Comparison of ENCODE assay signal across 1 cellular context in the genomic region with DNA sequence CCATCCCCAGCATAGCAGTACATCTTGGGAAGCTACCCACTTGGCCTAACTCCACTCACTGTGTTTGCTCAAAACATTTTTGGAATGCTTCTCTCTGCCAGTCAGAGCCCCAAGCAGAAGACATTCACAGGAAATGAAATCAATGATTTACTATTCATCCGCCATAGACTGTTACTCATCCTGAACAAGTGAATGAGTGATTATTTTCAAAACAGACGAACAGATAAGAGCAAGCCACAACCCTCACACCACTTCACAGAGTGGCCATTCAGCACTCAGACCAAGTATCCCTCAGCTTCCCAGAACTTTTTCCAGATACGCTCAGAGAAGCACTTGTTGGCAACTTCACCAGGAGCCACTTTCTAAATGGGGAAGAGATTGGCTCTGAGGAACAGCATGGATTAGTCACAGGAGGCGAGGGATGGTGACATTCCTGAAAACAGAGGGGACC.
TF ChIP-seq lines count a peak whose summit lies in the region.

No MANE protein-coding gene starts in this region.

TF ChIP-seq in HepG2, 621 proteins besides CTCF, POLR2A, EP300 and RAD21 (continued from another document):
- TF ChIP-seq, protein P1, sequence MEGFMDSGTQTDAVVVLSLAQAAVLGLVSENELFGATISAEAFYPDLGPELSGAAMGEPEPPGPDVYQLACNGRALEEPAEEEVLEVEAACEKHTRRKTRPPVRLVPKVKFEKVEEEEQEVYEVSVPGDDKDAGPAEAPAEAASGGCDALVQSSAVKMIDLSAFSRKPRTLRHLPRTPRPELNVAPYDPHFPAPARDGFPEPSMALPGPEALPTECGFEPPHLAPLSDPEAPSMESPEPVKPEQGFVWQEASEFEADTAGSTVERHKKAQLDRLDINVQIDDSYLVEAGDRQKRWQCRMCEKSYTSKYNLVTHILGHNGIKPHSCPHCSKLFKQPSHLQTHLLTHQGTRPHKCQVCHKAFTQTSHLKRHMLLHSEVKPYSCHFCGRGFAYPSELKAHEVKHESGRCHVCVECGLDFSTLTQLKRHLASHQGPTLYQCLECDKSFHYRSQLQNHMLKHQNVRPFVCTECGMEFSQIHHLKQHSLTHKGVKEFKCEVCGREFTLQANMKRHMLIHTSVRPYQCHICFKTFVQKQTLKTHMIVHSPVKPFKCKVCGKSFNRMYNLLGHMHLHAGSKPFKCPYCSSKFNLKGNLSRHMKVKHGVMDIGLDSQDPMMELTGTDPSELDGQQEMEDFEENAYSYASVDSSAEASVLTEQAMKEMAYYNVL (CRISPR knock-in tag; IDR thresholded peaks at IDR 0.05; ENCODE audit: borderline replicate concordance), result peak; percentile 91; the same call in 1 of the 2 replicates
- peak; percentile 93 for TF ChIP-seq FOSL2 (CRISPR knock-in tag; IDR thresholded peaks at IDR 0.05)
- TF ChIP-seq RARA (CRISPR knock-in tag; IDR thresholded peaks at IDR 0.05), result 0 out of 2 replicates have a peak, but pooled peaks have one; percentile 12
- no peak for TF ChIP-seq SP4 (CRISPR knock-in tag; IDR thresholded peaks at IDR 0.05)
- TF ChIP-seq, protein P2, sequence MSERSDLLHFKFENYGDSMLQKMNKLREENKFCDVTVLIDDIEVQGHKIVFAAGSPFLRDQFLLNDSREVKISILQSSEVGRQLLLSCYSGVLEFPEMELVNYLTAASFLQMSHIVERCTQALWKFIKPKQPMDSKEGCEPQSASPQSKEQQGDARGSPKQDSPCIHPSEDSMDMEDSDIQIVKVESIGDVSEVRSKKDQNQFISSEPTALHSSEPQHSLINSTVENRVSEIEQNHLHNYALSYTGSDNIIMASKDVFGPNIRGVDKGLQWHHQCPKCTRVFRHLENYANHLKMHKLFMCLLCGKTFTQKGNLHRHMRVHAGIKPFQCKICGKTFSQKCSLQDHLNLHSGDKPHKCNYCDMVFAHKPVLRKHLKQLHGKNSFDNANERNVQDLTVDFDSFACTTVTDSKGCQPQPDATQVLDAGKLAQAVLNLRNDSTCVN (CRISPR knock-in tag; IDR thresholded peaks at IDR 0.05; ENCODE audit: borderline replicate concordance), result no peak
- no peak for TF ChIP-seq NAIF1 (CRISPR knock-in tag; IDR thresholded peaks at IDR 0.05; ENCODE audit: borderline replicate concordance)
- TF ChIP-seq, protein P3, sequence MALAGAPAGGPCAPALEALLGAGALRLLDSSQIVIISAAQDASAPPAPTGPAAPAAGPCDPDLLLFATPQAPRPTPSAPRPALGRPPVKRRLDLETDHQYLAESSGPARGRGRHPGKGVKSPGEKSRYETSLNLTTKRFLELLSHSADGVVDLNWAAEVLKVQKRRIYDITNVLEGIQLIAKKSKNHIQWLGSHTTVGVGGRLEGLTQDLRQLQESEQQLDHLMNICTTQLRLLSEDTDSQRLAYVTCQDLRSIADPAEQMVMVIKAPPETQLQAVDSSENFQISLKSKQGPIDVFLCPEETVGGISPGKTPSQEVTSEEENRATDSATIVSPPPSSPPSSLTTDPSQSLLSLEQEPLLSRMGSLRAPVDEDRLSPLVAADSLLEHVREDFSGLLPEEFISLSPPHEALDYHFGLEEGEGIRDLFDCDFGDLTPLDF (CRISPR knock-in tag; IDR thresholded peaks at IDR 0.05), result no peak
- no peak for TF ChIP-seq ZNF274 (CRISPR knock-in tag; IDR thresholded peaks at IDR 0.05)
- TF ChIP-seq, protein P4, sequence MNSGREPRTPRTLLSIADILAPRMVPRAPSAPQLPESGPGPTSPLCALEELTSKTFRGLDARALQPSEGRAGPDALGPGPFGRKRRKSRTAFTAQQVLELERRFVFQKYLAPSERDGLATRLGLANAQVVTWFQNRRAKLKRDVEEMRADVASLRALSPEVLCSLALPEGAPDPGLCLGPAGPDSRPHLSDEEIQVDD (CRISPR knock-in tag; IDR thresholded peaks at IDR 0.05; ENCODE audit: borderline replicate concordance), result no peak
- TF ChIP-seq POGZ (CRISPR knock-in tag; IDR thresholded peaks at IDR 0.05), result no peak
- TF ChIP-seq GABPA (IDR thresholded peaks at IDR 0.05; ENCODE audit: low read depth, low read length), result no peak
- peak; percentile 51; the same call in 1 of the 2 replicates for TF ChIP-seq GABPA (CRISPR knock-in tag; IDR thresholded peaks at IDR 0.05; ENCODE audit: low read depth)
- TF ChIP-seq MAFG (CRISPR knock-in tag; IDR thresholded peaks at IDR 0.05), result no peak
- TF ChIP-seq JUN (CRISPR knock-in tag; IDR thresholded peaks at IDR 0.05), result 0 out of 2 replicates have a peak, but pooled peaks have one; percentile 62
- TF ChIP-seq FOXA1 (IDR thresholded peaks at IDR 0.05), result no peak
- peak; percentile 86 for TF ChIP-seq FOXA1 (CRISPR knock-in tag; IDR thresholded peaks at IDR 0.05)
- TF ChIP-seq, protein P5, sequence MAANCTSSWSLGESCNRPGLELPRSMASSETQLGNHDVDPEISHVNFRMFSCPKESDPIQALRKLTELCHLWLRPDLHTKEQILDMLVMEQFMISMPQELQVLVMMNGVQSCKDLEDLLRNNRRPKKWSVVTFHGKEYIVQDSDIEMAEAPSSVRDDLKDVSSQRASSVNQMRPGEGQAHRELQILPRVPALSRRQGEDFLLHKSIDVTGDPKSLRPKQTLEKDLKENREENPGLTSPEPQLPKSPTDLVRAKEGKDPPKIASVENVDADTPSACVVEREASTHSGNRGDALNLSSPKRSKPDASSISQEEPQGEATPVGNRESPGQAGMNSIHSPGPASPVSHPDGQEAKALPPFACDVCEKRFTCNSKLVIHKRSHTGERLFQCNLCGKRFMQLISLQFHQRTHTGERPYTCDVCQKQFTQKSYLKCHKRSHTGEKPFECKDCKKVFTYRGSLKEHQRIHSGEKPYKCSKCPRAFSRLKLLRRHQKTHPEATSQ (CRISPR knock-in tag; IDR thresholded peaks at IDR 0.05; ENCODE audit: borderline replicate concordance), result no peak; the same call in 1 of the 2 replicates
- TF ChIP-seq, protein P6, sequence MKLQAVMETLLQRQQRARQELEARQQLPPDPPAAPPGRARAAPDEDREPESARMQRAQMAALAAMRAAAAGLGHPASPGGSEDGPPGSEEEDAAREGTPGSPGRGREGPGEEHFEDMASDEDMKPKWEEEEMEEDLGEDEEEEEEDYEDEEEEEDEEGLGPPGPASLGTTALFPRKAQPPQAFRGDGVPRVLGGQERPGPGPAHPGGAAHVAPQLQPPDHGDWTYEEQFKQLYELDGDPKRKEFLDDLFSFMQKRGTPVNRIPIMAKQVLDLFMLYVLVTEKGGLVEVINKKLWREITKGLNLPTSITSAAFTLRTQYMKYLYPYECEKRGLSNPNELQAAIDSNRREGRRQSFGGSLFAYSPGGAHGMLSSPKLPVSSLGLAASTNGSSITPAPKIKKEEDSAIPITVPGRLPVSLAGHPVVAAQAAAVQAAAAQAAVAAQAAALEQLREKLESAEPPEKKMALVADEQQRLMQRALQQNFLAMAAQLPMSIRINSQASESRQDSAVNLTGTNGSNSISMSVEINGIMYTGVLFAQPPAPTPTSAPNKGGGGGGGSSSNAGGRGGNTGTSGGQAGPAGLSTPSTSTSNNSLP (IDR thresholded peaks at IDR 0.05; ENCODE audit: low read depth, low read length), result peak; percentile 83
- TF ChIP-seq BRD4 (CRISPR knock-in tag; IDR thresholded peaks at IDR 0.05), result 0 out of 2 replicates have a peak, but pooled peaks have one; percentile 44
- peak; percentile 86 for TF ChIP-seq FOXA3 (CRISPR knock-in tag; IDR thresholded peaks at IDR 0.05)
- TF ChIP-seq NR2F6 (IDR thresholded peaks at IDR 0.05), result no peak
- TF ChIP-seq NR2F6 (CRISPR knock-in tag; IDR thresholded peaks at IDR 0.05), result peak; percentile 21; the same call in 1 of the 2 replicates
- TF ChIP-seq MLLT10 (CRISPR knock-in tag; IDR thresholded peaks at IDR 0.05), result no peak
- TF ChIP-seq NFIB (CRISPR knock-in tag; IDR thresholded peaks at IDR 0.05; ENCODE audit: borderline replicate concordance), result no peak
- no peak for TF ChIP-seq ZSCAN29 (CRISPR knock-in tag; conservative IDR thresholded peaks at IDR 0.05)
- peak; percentile 99 for TF ChIP-seq TEAD3 (CRISPR knock-in tag; optimal IDR thresholded peaks at IDR 0.05; ENCODE audit: borderline replicate concordance)
- TF ChIP-seq, protein P7, sequence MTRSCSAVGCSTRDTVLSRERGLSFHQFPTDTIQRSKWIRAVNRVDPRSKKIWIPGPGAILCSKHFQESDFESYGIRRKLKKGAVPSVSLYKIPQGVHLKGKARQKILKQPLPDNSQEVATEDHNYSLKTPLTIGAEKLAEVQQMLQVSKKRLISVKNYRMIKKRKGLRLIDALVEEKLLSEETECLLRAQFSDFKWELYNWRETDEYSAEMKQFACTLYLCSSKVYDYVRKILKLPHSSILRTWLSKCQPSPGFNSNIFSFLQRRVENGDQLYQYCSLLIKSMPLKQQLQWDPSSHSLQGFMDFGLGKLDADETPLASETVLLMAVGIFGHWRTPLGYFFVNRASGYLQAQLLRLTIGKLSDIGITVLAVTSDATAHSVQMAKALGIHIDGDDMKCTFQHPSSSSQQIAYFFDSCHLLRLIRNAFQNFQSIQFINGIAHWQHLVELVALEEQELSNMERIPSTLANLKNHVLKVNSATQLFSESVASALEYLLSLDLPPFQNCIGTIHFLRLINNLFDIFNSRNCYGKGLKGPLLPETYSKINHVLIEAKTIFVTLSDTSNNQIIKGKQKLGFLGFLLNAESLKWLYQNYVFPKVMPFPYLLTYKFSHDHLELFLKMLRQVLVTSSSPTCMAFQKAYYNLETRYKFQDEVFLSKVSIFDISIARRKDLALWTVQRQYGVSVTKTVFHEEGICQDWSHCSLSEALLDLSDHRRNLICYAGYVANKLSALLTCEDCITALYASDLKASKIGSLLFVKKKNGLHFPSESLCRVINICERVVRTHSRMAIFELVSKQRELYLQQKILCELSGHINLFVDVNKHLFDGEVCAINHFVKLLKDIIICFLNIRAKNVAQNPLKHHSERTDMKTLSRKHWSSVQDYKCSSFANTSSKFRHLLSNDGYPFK (CRISPR knock-in tag; IDR thresholded peaks at IDR 0.05; ENCODE audit: borderline replicate concordance), result no peak
- no peak for TF ChIP-seq ARHGAP35 (CRISPR knock-in tag; IDR thresholded peaks at IDR 0.05; ENCODE audit: borderline replicate concordance)
- 0 out of 2 replicates have a peak, but pooled peaks have one; percentile 44 for TF ChIP-seq ISL2 (CRISPR knock-in tag; IDR thresholded peaks at IDR 0.05)
- TF ChIP-seq HMG20B (CRISPR knock-in tag; conservative IDR thresholded peaks at IDR 0.05), result 0 out of 2 replicates have a peak, but pooled peaks have one; percentile 33
- TF ChIP-seq, protein P8, sequence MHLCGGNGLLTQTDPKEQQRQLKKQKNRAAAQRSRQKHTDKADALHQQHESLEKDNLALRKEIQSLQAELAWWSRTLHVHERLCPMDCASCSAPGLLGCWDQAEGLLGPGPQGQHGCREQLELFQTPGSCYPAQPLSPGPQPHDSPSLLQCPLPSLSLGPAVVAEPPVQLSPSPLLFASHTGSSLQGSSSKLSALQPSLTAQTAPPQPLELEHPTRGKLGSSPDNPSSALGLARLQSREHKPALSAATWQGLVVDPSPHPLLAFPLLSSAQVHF (CRISPR knock-in tag; IDR thresholded peaks at IDR 0.05), result no peak
- no peak for TF ChIP-seq ZNF670 (CRISPR knock-in tag; IDR thresholded peaks at IDR 0.05; ENCODE audit: borderline replicate concordance)
- TF ChIP-seq TARDBP (CRISPR knock-in tag; IDR thresholded peaks at IDR 0.05), result 0 out of 2 replicates have a peak, but pooled peaks have one; percentile 36
- TF ChIP-seq, protein P9, sequence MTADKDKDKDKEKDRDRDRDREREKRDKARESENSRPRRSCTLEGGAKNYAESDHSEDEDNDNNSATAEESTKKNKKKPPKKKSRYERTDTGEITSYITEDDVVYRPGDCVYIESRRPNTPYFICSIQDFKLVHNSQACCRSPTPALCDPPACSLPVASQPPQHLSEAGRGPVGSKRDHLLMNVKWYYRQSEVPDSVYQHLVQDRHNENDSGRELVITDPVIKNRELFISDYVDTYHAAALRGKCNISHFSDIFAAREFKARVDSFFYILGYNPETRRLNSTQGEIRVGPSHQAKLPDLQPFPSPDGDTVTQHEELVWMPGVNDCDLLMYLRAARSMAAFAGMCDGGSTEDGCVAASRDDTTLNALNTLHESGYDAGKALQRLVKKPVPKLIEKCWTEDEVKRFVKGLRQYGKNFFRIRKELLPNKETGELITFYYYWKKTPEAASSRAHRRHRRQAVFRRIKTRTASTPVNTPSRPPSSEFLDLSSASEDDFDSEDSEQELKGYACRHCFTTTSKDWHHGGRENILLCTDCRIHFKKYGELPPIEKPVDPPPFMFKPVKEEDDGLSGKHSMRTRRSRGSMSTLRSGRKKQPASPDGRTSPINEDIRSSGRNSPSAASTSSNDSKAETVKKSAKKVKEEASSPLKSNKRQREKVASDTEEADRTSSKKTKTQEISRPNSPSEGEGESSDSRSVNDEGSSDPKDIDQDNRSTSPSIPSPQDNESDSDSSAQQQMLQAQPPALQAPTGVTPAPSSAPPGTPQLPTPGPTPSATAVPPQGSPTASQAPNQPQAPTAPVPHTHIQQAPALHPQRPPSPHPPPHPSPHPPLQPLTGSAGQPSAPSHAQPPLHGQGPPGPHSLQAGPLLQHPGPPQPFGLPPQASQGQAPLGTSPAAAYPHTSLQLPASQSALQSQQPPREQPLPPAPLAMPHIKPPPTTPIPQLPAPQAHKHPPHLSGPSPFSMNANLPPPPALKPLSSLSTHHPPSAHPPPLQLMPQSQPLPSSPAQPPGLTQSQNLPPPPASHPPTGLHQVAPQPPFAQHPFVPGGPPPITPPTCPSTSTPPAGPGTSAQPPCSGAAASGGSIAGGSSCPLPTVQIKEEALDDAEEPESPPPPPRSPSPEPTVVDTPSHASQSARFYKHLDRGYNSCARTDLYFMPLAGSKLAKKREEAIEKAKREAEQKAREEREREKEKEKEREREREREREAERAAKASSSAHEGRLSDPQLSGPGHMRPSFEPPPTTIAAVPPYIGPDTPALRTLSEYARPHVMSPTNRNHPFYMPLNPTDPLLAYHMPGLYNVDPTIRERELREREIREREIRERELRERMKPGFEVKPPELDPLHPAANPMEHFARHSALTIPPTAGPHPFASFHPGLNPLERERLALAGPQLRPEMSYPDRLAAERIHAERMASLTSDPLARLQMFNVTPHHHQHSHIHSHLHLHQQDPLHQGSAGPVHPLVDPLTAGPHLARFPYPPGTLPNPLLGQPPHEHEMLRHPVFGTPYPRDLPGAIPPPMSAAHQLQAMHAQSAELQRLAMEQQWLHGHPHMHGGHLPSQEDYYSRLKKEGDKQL (CRISPR knock-in tag; IDR thresholded peaks at IDR 0.05; ENCODE audit: low read depth), result peak; percentile 38; the same call in 1 of the 2 replicates
